ENCODE assay signal across 2 cellular contexts in genomic region chr1:59173721-59174120, GRCh38.
TF ChIP-seq lines count a peak whose summit lies in the region.

No MANE protein-coding gene starts in this region.

TF ChIP-seq in GM23338, 12 proteins besides CTCF, POLR2A, EP300 and RAD21 (continued from another document):
- TF ChIP-seq ZNF462 (CRISPR knock-in tag; IDR thresholded peaks at IDR 0.05): no peak
- TF ChIP-seq NANOG (IDR thresholded peaks at IDR 0.05; ENCODE audit: borderline replicate concordance): no peak
- TF ChIP-seq REST (IDR thresholded peaks at IDR 0.05; ENCODE audit: unreplicated experiment): no peak
- no peak for TF ChIP-seq EZH2phosphoT487 (IDR thresholded peaks at IDR 0.05; ENCODE audit: unreplicated experiment)
- TF ChIP-seq CREB1 (CRISPR knock-in tag; IDR thresholded peaks at IDR 0.05; ENCODE audit: low read depth): no peak
- no peak for TF ChIP-seq EZH2 (IDR thresholded peaks at IDR 0.05; ENCODE audit: low read depth, unreplicated experiment)

TF ChIP-seq in SK-N-SH, 30 proteins besides CTCF, POLR2A, EP300 and RAD21 (continued from another document):
- TF ChIP-seq REST (IDR thresholded peaks at IDR 0.05; ENCODE audit: low read depth, low read length) (no peak), YY1 (IDR thresholded peaks at IDR 0.05; ENCODE audit: low read depth) (no peak), TCF12 (IDR thresholded peaks at IDR 0.05) (peak; percentile 95), MXI1 (IDR thresholded peaks at IDR 0.05; ENCODE audit: low read depth, low read length) (no peak), PBX3 (IDR thresholded peaks at IDR 0.05) (peak; percentile 87), POLR2AphosphoS5 (IDR thresholded peaks at IDR 0.05; ENCODE audit: low read depth, low read length) (peak; percentile 41; the same call in 1 of the 2 replicates), FOSL2 (IDR thresholded peaks at IDR 0.05; ENCODE audit: borderline replicate concordance, low read depth) (peak; percentile 87), NFIC (IDR thresholded peaks at IDR 0.05; ENCODE audit: borderline replicate concordance) (peak; percentile 87), RFX5 (IDR thresholded peaks at IDR 0.05; ENCODE audit: low read length) (no peak), ELF1 (IDR thresholded peaks at IDR 0.05) (no peak), TEAD4 (IDR thresholded peaks at IDR 0.05; ENCODE audit: borderline replicate concordance, insufficient read depth) (peak; percentile 87), FOXM1 (IDR thresholded peaks at IDR 0.05; ENCODE audit: low read depth) (peak; percentile 33; the same call in 1 of the 2 replicates), RXRA (IDR thresholded peaks at IDR 0.05; ENCODE audit: borderline replicate concordance, low read depth) (peak; percentile 84), GABPA (IDR thresholded peaks at IDR 0.05; ENCODE audit: low read depth) (no peak), MEF2A (IDR thresholded peaks at IDR 0.05; ENCODE audit: borderline replicate concordance, low read depth) (peak; percentile 53; the same call in 1 of the 2 replicates), USF1 (IDR thresholded peaks at IDR 0.05; ENCODE audit: borderline replicate concordance, low read depth) (no peak)
TF ChIP-seq in SK-N-SH: peak in this region for 11.
